2 cellular contexts compared by ENCODE assay signal in the genomic region with DNA sequence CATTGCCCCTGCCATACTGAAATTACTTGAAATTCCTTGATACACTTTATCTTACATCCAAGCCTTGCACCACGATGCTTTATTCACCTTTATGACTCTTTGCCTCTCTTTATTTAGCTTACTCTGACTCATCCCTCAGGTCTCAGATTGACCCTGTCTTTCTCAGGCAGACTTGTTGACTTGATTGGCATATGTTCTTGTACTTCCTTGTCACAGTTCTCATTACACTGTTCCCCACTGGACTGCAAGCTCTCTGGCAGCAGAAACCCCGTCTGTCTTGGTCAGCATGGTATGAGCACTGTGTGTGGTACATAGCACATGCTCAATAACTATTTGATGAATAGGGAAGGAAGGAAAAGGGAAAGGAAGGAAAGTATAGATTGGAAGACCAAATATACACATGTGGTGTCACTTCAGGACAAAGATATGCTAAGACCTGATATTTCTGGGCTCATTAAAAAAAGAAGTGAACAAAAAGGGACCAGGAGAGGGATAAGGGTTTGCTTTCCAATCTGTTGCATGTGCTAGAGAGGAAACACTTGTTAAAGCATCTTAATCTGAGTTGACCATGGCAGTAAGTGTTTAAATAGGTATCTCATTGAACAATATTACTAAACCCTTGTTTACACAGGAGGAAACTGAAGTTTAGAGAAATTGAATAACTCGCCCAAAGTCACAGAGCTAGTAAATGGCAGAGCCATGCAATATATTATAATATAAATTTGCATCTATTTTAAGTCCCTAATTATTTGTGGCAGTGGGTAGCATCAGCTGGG.
TF ChIP-seq lines count a peak whose summit lies in the region.

No MANE protein-coding gene starts in this region.

TF ChIP-seq in IMR-90, 13 proteins besides CTCF, POLR2A, EP300 and RAD21:
- no peak for TF ChIP-seq CHD1 (IDR thresholded peaks at IDR 0.05; ENCODE audit: low read depth, low read length)
- no peak for TF ChIP-seq USF2 (IDR thresholded peaks at IDR 0.05; ENCODE audit: low read depth, low read length)
- no peak for TF ChIP-seq CEBPB (IDR thresholded peaks at IDR 0.05; ENCODE audit: low read depth, low read length)
- no peak for TF ChIP-seq SMC3 (IDR thresholded peaks at IDR 0.05; ENCODE audit: low read depth, low read length)
- TF ChIP-seq MAFK (IDR thresholded peaks at IDR 0.05; ENCODE audit: low read depth, low read length): no peak

TF ChIP-seq in endothelial cell of umbilical vein, 7 proteins besides CTCF, POLR2A, EP300 and RAD21:
- TF ChIP-seq FOS (IDR thresholded peaks at IDR 0.05; ENCODE audit: borderline replicate concordance, insufficient read depth, low read length) (peak; percentile 28), EZH2 (IDR thresholded peaks at IDR 0.05; ENCODE audit: borderline replicate concordance, low read depth, low read length, severe bottlenecking) (no peak)
